1 cellular context compared by ENCODE assay signal in genomic region chr12:119772431-119772830, GRCh38.
TF ChIP-seq lines count a peak whose summit lies in the region.

No MANE protein-coding gene starts in this region.

TF ChIP-seq in IMR-90, 13 proteins besides CTCF, POLR2A, EP300 and RAD21 (continued from another document):
- TF ChIP-seq MAFK (IDR thresholded peaks at IDR 0.05; ENCODE audit: low read depth, low read length) (no peak), FOS (IDR thresholded peaks at IDR 0.05; ENCODE audit: low read depth, low read length) (no peak), RFX5 (IDR thresholded peaks at IDR 0.05; ENCODE audit: low read depth, low read length) (no peak), MXI1 (IDR thresholded peaks at IDR 0.05; ENCODE audit: borderline replicate concordance, low read depth, low read length) (no peak), CHD1 (IDR thresholded peaks at IDR 0.05; ENCODE audit: low read depth, low read length) (no peak), ELK1 (IDR thresholded peaks at IDR 0.05; ENCODE audit: borderline replicate concordance, low read depth, low read length) (no peak), CEBPB (IDR thresholded peaks at IDR 0.05; ENCODE audit: low read depth, low read length) (no peak)
TF ChIP-seq in IMR-90: peak in this region for 0.
